In genomic region chr20:33868042-33868441, GRCh38 we compare ENCODE assay signal across 26 cellular contexts.
"Had no signal": no experiment of that assay in that cellular context is flagged by ENCODE, and none has a peak within 500 bp of the region (broad histone marks: within the 10 kb centered on the region; RNA-seq: fewer than 3 reads in every experiment).

No MANE protein-coding gene starts in this region.

- DNase-seq: colonic mucosa; cortex of kidney; effector CD8-positive, alpha-beta T cell; effector memory CD8-positive, alpha-beta T cell; endodermal cell; erythroblast; esophagus squamous epithelium; foreskin keratinocyte; heart left ventricle; hypothalamus; immature natural killer cell; islet precursor cell; left cardiac atrium; left lung; left ventricle myocardium superior; lower lobe of right lung; mesendoderm; midbrain had no signal

- H3K4me1 ChIP-seq: colonic mucosa, foreskin keratinocyte had no signal

- H3K27ac Mint-ChIP-seq: dendritic cell treated with granulocyte-macrophage colony-stimulating factor and Interleukin-4, amounts not matched to agents 40 ng/mL and 50 ng/mL, for 4 days; effector memory CD8-positive, alpha-beta T cell; endodermal cell; immature natural killer cell; memory B cell had no signal

- H3K27me3 ChIP-seq: colonic mucosa, esophagus squamous epithelium, gastroesophageal sphincter, heart left ventricle, hepatocyte, left lung had no signal

- H3K4me3 Mint-ChIP-seq: dendritic cell treated with granulocyte-macrophage colony-stimulating factor and Interleukin-4, amounts not matched to agents 40 ng/mL and 50 ng/mL, for 4 days; effector memory CD8-positive, alpha-beta T cell; endodermal cell; immature natural killer cell; memory B cell had no signal

- H3K4me2 ChIP-seq: hepatocyte had no signal

- H3K9me3 ChIP-seq: colonic mucosa, esophagus squamous epithelium, gastroesophageal sphincter, heart left ventricle, left lung, lower lobe of right lung had no signal

- H3K36me3 Mint-ChIP-seq: immature natural killer cell, memory B cell had no signal

- H3K4me1 Mint-ChIP-seq: immature natural killer cell had no signal

- H3K9me3 Mint-ChIP-seq: dendritic cell treated with granulocyte-macrophage colony-stimulating factor and Interleukin-4, amounts not matched to agents 40 ng/mL and 50 ng/mL, for 4 days; effector memory CD8-positive, alpha-beta T cell; endodermal cell; immature natural killer cell; memory B cell had no signal

- H3K27me3 Mint-ChIP-seq: dendritic cell treated with granulocyte-macrophage colony-stimulating factor and Interleukin-4, amounts not matched to agents 40 ng/mL and 50 ng/mL, for 4 days; memory B cell had no signal

- ATAC-seq: effector memory CD8-positive, alpha-beta T cell; esophagus mucosa; foreskin keratinocyte; gastroesophageal sphincter; heart left ventricle; left cardiac atrium; left lung; left ventricle myocardium superior; lower lobe of right lung had no signal

- H3K79me2 ChIP-seq: hepatocyte had no signal

- H2AFZ ChIP-seq: hepatocyte had no signal

- FAIRE-seq: endometrium, frontal cortex had no signal

- H3K4me3 ChIP-seq: colonic mucosa, esophagus squamous epithelium, gastroesophageal sphincter, heart left ventricle, hepatocyte, left lung, lower lobe of right lung had no signal

- H3K27ac ChIP-seq: colonic mucosa, epithelial cell of prostate, esophagus squamous epithelium, foreskin keratinocyte, gastroesophageal sphincter, heart left ventricle, hepatocyte, left lung, lower lobe of right lung had no signal

- H3K36me3 ChIP-seq: colonic mucosa, esophagus squamous epithelium, gastroesophageal sphincter, heart left ventricle, left lung, lower lobe of right lung had no signal
